Comparison of ENCODE assay signal across 10 cellular contexts in the genomic region with DNA sequence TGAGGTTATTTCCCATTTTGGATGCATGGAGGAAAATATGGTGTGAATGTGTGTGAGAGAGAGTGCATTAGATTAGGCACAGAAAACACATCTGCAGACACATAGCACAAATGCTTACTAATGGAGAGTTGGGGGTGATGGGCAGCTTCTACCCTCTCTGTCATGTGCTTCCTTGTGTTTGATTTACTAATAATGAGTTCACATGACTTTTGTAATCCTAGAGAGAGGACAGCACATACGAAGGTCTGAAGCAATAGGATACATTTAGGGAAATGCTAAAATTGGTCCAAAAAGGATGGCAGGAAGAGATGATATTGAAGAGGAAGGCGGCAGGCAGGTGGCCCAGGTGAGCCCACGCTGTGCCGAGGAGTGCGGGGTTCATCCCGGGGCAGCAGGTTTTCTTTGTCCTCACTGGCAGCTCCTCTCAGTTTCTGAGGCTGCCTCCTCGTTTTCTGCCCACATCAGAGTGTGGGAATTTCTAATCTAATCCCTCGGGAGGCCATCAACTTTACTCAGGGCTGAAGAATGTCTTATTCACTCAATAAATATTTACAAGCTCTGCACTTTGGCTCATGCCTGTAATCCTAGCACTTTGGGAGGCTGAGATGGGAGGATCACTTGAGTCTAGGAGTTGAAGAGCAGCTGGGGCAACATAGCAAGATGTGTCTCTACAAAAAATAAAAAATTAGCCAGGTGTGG. TPM values are rescaled to one million over a fixed set of nuclear protein-coding genes. Genes with fewer than 3 reads are reported as not detected.
DNase-seq lines count a peak whose midpoint lies in the region; ATAC-seq and TF ChIP-seq lines count a peak whose summit lies in the region.
"Had no signal": no experiment of that assay in that cellular context is flagged by ENCODE, and none has a peak within 500 bp of the region (broad histone marks: within the 10 kb centered on the region; RNA-seq: fewer than 3 reads in every experiment).

No MANE protein-coding gene starts in this region.

- no peak for TF ChIP-seq CTCF in RWPE2 (IDR thresholded peaks at IDR 0.05; ENCODE audit: poor library complexity, severe bottlenecking)
- no peak for TF ChIP-seq CTCF in prostate gland (IDR thresholded peaks at IDR 0.05)

- TF ChIP-seq POLR2A in prostate gland (IDR thresholded peaks at IDR 0.05), result no peak

- 56% methylated on average over 8 of the region's 8 CpGs for WGBS in prostate gland

- H3K9me3 ChIP-seq in RWPE2 (ENCODE audit: severe bottlenecking), result no peaks in the 10 kb centered on the region
- no peaks in the 10 kb centered on the region for H3K9me3 ChIP-seq in prostate gland

- no peaks in the 10 kb centered on the region for H3K36me3 ChIP-seq in RWPE2 (ENCODE audit: low read depth)
- no peaks in the 10 kb centered on the region for H3K36me3 ChIP-seq in prostate gland

- DNase-seq in H4 (ENCODE audit: low spot score) (peak; percentile 68), RWPE2 (ENCODE audit: low spot score) (no peak), fibroblast of peridontal ligament (ENCODE audit: extremely low read depth) (peak; percentile 71), stromal cell of bone marrow (ENCODE audit: low read depth) (peak; percentile 43), activated gamma-delta T cell treated with Interleukin-2 at 50 U/mL for 16 hours (no peak), prostate gland (ENCODE audit: low spot score) (no peak), NCI-H446 treated with DMSO at 0.1 percent for 48 hours (lab: John Stamatoyannopoulos, UW) (no peak)
- DNase-seq: activated naive CD8-positive, alpha-beta T cell treated with anti-CD3 and anti-CD28 coated beads, Interleukin-2, amount 50 U/mL, for 24 hours; GOT3; NCI-H69 had no signal

- no peak overlapping the region for H3K4me3 ChIP-seq in RWPE2 (ENCODE audit: severe bottlenecking)
- H3K4me3 ChIP-seq in prostate gland, result no peak overlapping the region

- H3K4me1 ChIP-seq in RWPE2 (ENCODE audit: insufficient read depth, poor library complexity, severe bottlenecking), result peaks cover 7% of the 10 kb centered on the region
- H3K4me1 ChIP-seq in prostate gland (replicated peaks), result no peaks in the 10 kb centered on the region

- intact Hi-C loops in prostate gland (cut with DNase I), result no loop called here

- H3K27ac ChIP-seq in RWPE2 (ENCODE audit: poor library complexity, severe bottlenecking) (peak overlapping the region; percentile 36), prostate gland (no peak overlapping the region)

- peak; percentile 93 for ATAC-seq in RWPE2 (ENCODE audit: low read depth)
- ATAC-seq: activated naive CD8-positive, alpha-beta T cell treated with anti-CD3 and anti-CD28 coated beads, Interleukin-2, amount 50 U/mL, for 24 hours had no signal

- H3K27me3 ChIP-seq in RWPE2 (ENCODE audit: insufficient read depth, poor library complexity, severe bottlenecking) (no peaks in the 10 kb centered on the region), prostate gland (replicated peaks; ENCODE audit: insufficient read depth) (no peaks in the 10 kb centered on the region)

RNA-seq across cellular contexts. Expression of gene MAP9, which starts 15.9 kb away (rescaled TPM):
- 9.9 and 15.2 TPM in 2 replicates for total RNA-seq in H4 (2014; rRNA removed; shearing (Covaris generic))
- total RNA-seq in prostate gland, result 10 to 100 TPM; 15.8 to 17.9 TPM

Comparison
In these comparisons a context has a peak if more than half of its experiments do, and no peak if none do; other contexts are left out.
1. DNase-seq: peak in H4 (single experiment), fibroblast of peridontal ligament (single experiment) and stromal cell of bone marrow (single experiment); none in RWPE2 (single experiment), activated gamma-delta T cell treated with Interleukin-2 at 50 U/mL for 16 hours (single experiment), prostate gland (single experiment) and NCI-H446 treated with DMSO at 0.1 percent for 48 hours (single experiment).